1 cellular context compared by ENCODE assay signal in genomic region chr20:24405810-24406209, GRCh38.
TF ChIP-seq lines count a peak whose summit lies in the region.

No MANE protein-coding gene starts in this region.

TF ChIP-seq in SK-N-SH, 30 proteins besides CTCF, POLR2A, EP300 and RAD21 (continued from another document):
- TF ChIP-seq REST (IDR thresholded peaks at IDR 0.05; ENCODE audit: low read depth, low read length) (no peak), SIN3A (IDR thresholded peaks at IDR 0.05; ENCODE audit: borderline replicate concordance, low read depth, low read length) (no peak), RXRA (IDR thresholded peaks at IDR 0.05; ENCODE audit: borderline replicate concordance, low read depth) (no peak), FOXJ3 (CRISPR knock-in tag; IDR thresholded peaks at IDR 0.05) (no peak), TEAD4 (IDR thresholded peaks at IDR 0.05; ENCODE audit: borderline replicate concordance, insufficient read depth) (no peak), TAF1 (IDR thresholded peaks at IDR 0.05; ENCODE audit: borderline replicate concordance, low read depth, low read length) (no peak), EZH2phosphoT487 (IDR thresholded peaks at IDR 0.05; ENCODE audit: borderline replicate concordance, low read depth) (no peak)
